ENCODE assay signal across 10 cellular contexts in the genomic region with DNA sequence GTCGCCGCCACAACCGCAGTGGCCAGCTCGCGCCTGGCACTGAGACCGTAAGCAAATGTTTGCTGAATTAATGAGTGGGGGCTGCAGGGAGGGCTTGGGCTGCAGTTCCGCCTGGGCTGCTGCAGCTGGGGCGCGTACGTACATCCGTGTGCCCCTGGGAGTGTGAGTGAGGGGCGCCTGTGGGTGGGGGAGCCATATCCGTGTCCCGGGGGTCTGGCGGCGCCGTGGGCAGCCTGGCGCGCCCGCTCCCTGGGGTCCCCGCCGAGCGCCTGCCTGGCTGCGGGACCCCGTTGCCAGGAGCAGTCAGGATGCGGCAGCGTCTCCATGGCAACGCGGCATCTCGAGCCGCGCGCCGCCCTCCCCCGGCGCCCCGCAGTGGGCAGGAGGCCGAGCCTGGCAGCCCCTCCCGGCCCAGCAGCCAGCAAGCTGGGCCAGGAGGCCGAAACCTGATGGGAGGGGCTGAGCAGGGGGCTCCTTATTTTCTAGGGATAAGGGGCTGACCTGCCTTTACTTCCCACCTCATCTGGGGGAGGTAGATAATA. TPM values are rescaled to one million over a fixed set of nuclear protein-coding genes. Genes with fewer than 3 reads are reported as not detected.
DNase-seq lines count a peak whose midpoint lies in the region; ATAC-seq, FAIRE-seq and TF ChIP-seq lines count a peak whose summit lies in the region.
"Had no signal": no experiment of that assay in that cellular context is flagged by ENCODE, and none has a peak within 500 bp of the region (broad histone marks: within the 10 kb centered on the region; RNA-seq: fewer than 3 reads in every experiment).

No MANE protein-coding gene starts in this region.

- H3K18ac ChIP-seq in H9 (ENCODE audit: insufficient read length, low read depth, low read length), result no peak overlapping the region

- no peak overlapping the region for H3K56ac ChIP-seq in H9 (ENCODE audit: insufficient read length, low read depth, low read length)

- peak overlapping the region in 1 of 11 experiments; percentile 4; a peak in 1 of 22 replicates for H3K27ac ChIP-seq in BLaER1 treated with 17β-estradiol and CSF1 and Interleukin-3, amounts not matched to agents 10 nM and 100 nM
- H3K27ac ChIP-seq in H9 (ENCODE audit: insufficient read length, low read depth, low read length) (no peak overlapping the region), astrocyte (ENCODE audit: low read depth, low read length) (no peak overlapping the region)
- H3K27ac ChIP-seq: sigmoid colon had no signal

- no peak overlapping the region for H3K4ac ChIP-seq in H9 (ENCODE audit: low read depth, low read length)

- H3K23ac ChIP-seq in H9 (ENCODE audit: insufficient read length, low read depth, low read length), result no peak overlapping the region

- H4K8ac ChIP-seq in H9 (replicated peaks; ENCODE audit: insufficient read length, low read depth, low read length), result no peak overlapping the region

- CTCF ChIA-PET in activated CD8-positive, alpha-beta memory T cell treated with anti-CD3 and anti-CD28 coated beads, Interleukin-2, amount 10 ng/mL, durations not matched to agents 7 days and 5 days (lab: Charles Lee), result interaction anchor here (0.8 to 6.7 kb wide), 9 partner anchors 11 to 342 kb away, joined by 3 to 185 read pairs (median 6); no protein-coding TSS in a partner anchor

- H2BK12ac ChIP-seq in H9 (ENCODE audit: insufficient read length, low read depth, low read length), result no peak overlapping the region

- H3K79me1 ChIP-seq in H9 (ENCODE audit: insufficient read depth, low read depth, low read length, poor library complexity, severe bottlenecking), result no peaks in the 10 kb centered on the region

- no peaks in the 10 kb centered on the region for H3K79me2 ChIP-seq in H9 (ENCODE audit: insufficient read depth, low read length)
- no peaks in the 10 kb centered on the region for H3K79me2 ChIP-seq in astrocyte (ENCODE audit: insufficient read depth, low read length)

- no peak overlapping the region for H4K91ac ChIP-seq in H9 (ENCODE audit: insufficient read length, low read depth, low read length)

- no peak overlapping the region for H3K27ac Mint-ChIP-seq in H9
- H3K27ac Mint-ChIP-seq in astrocyte (ENCODE audit: unreplicated experiment), result no peak overlapping the region
- H3K27ac Mint-ChIP-seq in activated CD8-positive, alpha-beta memory T cell treated with anti-CD3 and anti-CD28 coated beads, Interleukin-2, amount 10 ng/mL, durations not matched to agents 7 days and 5 days, result no peak overlapping the region

- no peaks in the 10 kb centered on the region for H3K36me3 ChIP-seq in BLaER1 treated with 17β-estradiol and CSF1 and Interleukin-3, amounts not matched to agents 10 nM and 100 nM
- no peaks in the 10 kb centered on the region for H3K36me3 ChIP-seq in astrocyte (ENCODE audit: insufficient read depth, low read length)
- H3K36me3 ChIP-seq: sigmoid colon had no signal

- H2BK15ac ChIP-seq in H9 (ENCODE audit: low read depth, low read length), result no peak overlapping the region

- H3K14ac ChIP-seq in H9 (ENCODE audit: insufficient read depth, low read length), result no peak overlapping the region

- H3K27me3 Mint-ChIP-seq in H9 (ENCODE audit: low read depth), result peaks cover 74% of the 10 kb centered on the region
- peaks cover 19% of the 10 kb centered on the region for H3K27me3 Mint-ChIP-seq in astrocyte (ENCODE audit: low read depth, unreplicated experiment)
- peaks cover 34% of the 10 kb centered on the region for H3K27me3 Mint-ChIP-seq in activated CD8-positive, alpha-beta memory T cell treated with anti-CD3 and anti-CD28 coated beads, Interleukin-2, amount 10 ng/mL, durations not matched to agents 7 days and 5 days

- no peak overlapping the region for H2BK20ac ChIP-seq in H9 (ENCODE audit: low read depth, low read length, poor library complexity, severe bottlenecking)

- H4K5ac ChIP-seq in H9 (ENCODE audit: insufficient read length, low read depth, low read length), result no peak overlapping the region

- H2AK5ac ChIP-seq in H9 (ENCODE audit: insufficient read length, low read length), result no peak overlapping the region

- ATAC-seq in activated CD8-positive, alpha-beta memory T cell treated with anti-CD3 and anti-CD28 coated beads, Interleukin-2, amount 10 ng/mL, durations not matched to agents 7 days and 5 days, result no peak

- peaks cover 24 to 91% (median 76%) of the 10 kb centered on the region in 10 experiments for H3K4me1 ChIP-seq in BLaER1 treated with 17β-estradiol and CSF1 and Interleukin-3, amounts not matched to agents 10 nM and 100 nM
- H3K4me1 ChIP-seq in H9 (ENCODE audit: insufficient read depth, low read length) (peaks cover 3% of the 10 kb centered on the region; the same call in 1 of the 2 replicates), astrocyte (ENCODE audit: insufficient read depth, low read length) (peaks cover 12% of the 10 kb centered on the region)

- peak overlapping the region in 4 of 11 experiments; percentile 0 to 42 (median 8); a peak in 5 of 22 replicates for H3K9ac ChIP-seq in BLaER1 treated with 17β-estradiol and CSF1 and Interleukin-3, amounts not matched to agents 10 nM and 100 nM
- H3K9ac ChIP-seq in H9 (ENCODE audit: extremely low read depth, insufficient read length, low read length) (no peak overlapping the region), astrocyte (ENCODE audit: low read length) (no peak overlapping the region)

- peak overlapping the region in 3 of 10 experiments; percentile 34 to 46 (median 38); a peak in 6 of 20 replicates for H3K4me3 ChIP-seq in BLaER1 treated with 17β-estradiol and CSF1 and Interleukin-3, amounts not matched to agents 10 nM and 100 nM
- no peak overlapping the region for H3K4me3 ChIP-seq in astrocyte (ENCODE audit: insufficient read depth, low read depth, low read length)
- H3K4me3 ChIP-seq: sigmoid colon had no signal

- H3K4me3 Mint-ChIP-seq in H9 (peak overlapping the region in 1 of 2 experiments; percentile 73; a peak in 2 of 5 replicates), astrocyte (ENCODE audit: unreplicated experiment) (peak overlapping the region; percentile 47)
- no peak overlapping the region for H3K4me3 Mint-ChIP-seq in activated CD8-positive, alpha-beta memory T cell treated with anti-CD3 and anti-CD28 coated beads, Interleukin-2, amount 10 ng/mL, durations not matched to agents 7 days and 5 days

- no peaks in the 10 kb centered on the region; a peak in 2 of 5 replicates for H3K9me3 Mint-ChIP-seq in H9
- H3K9me3 Mint-ChIP-seq in astrocyte (ENCODE audit: unreplicated experiment), result no peaks in the 10 kb centered on the region
- no peaks in the 10 kb centered on the region for H3K9me3 Mint-ChIP-seq in activated CD8-positive, alpha-beta memory T cell treated with anti-CD3 and anti-CD28 coated beads, Interleukin-2, amount 10 ng/mL, durations not matched to agents 7 days and 5 days (ENCODE audit: low read depth)

- no CpG with 5 or more reads among the region's 40 CpGs for whole genome bisulfite sequencing in H9 (ENCODE audit: extremely low coverage, insufficient read length, low lambda C conversion rate)

- TF ChIP-seq CTCF in H9 (conservative IDR thresholded peaks at IDR 0.05), result no peak
- TF ChIP-seq CTCF in astrocyte (IDR thresholded peaks at IDR 0.05; ENCODE audit: insufficient read depth, low read depth, low read length), result no peak

- H2BK120ac ChIP-seq in H9 (ENCODE audit: low read depth, low read length, poor library complexity, severe bottlenecking), result no peak overlapping the region

- FAIRE-seq in astrocyte (lab: Jason Lieb, UNC) (no peak), GM19239 (lab: Jason Lieb, UNC) (no peak)
- FAIRE-seq: islet of Langerhans had no signal

- no peak overlapping the region for H3T11ph ChIP-seq in H9 (ENCODE audit: low read length)

- peaks cover 0 to 34% (median 6%) of the 10 kb centered on the region in 11 experiments; a peak in 8 of 22 replicates for H4K20me1 ChIP-seq in BLaER1 treated with 17β-estradiol and CSF1 and Interleukin-3, amounts not matched to agents 10 nM and 100 nM
- H4K20me1 ChIP-seq in H9 (ENCODE audit: control insufficient read depth, insufficient read depth, insufficient read length) (no peaks in the 10 kb centered on the region), astrocyte (ENCODE audit: insufficient read depth, low read length) (no peaks in the 10 kb centered on the region)

- H2AFZ ChIP-seq in H9 (ENCODE audit: low read length) (no peak overlapping the region), astrocyte (ENCODE audit: low read depth, low read length) (peak overlapping the region; percentile 20)

- peak overlapping the region; percentile 23 to 95 (median 89); a peak in 21 of 22 replicates for H3K4me2 ChIP-seq in BLaER1 treated with 17β-estradiol and CSF1 and Interleukin-3, amounts not matched to agents 10 nM and 100 nM
- peak overlapping the region; percentile 9 for H3K4me2 ChIP-seq in H9 (ENCODE audit: insufficient read depth, insufficient read length, low read length)
- peak overlapping the region; percentile 59 for H3K4me2 ChIP-seq in astrocyte (ENCODE audit: low read length)

- H2BK5ac ChIP-seq in H9 (ENCODE audit: insufficient read length, low read length), result no peak overlapping the region

- H3K36me3 Mint-ChIP-seq in H9 (ENCODE audit: insufficient read depth in 1 of 3, low read depth in 3 of 3), result no peaks in the 10 kb centered on the region
- no peaks in the 10 kb centered on the region for H3K36me3 Mint-ChIP-seq in astrocyte (ENCODE audit: low read depth, unreplicated experiment)
- no peaks in the 10 kb centered on the region for H3K36me3 Mint-ChIP-seq in activated CD8-positive, alpha-beta memory T cell treated with anti-CD3 and anti-CD28 coated beads, Interleukin-2, amount 10 ng/mL, durations not matched to agents 7 days and 5 days

- DNase-seq in H9 (peak; percentile 70), astrocyte (ENCODE audit: low read depth) (no peak), medulla oblongata (ENCODE audit: extremely low spot score) (peak; percentile 88), Kasumi-1 (lab: John Stamatoyannopoulos, UW) (no peak), GM19239 (ENCODE audit: insufficient read length, low spot score) (no peak)
- DNase-seq in activated CD8-positive, alpha-beta memory T cell treated with anti-CD3 and anti-CD28 coated beads, Interleukin-2, amount 50 U/mL, for 48 hours, result no peak
- no peak for DNase-seq in activated CD8-positive, alpha-beta memory T cell treated with anti-CD3 and anti-CD28 coated beads, Interleukin-2, amount 10 ng/mL, durations not matched to agents 7 days and 5 days
- DNase-seq: sigmoid colon had no signal

- H3K4me1 Mint-ChIP-seq in H9 (peaks cover 38 to 44% of the 10 kb centered on the region in 2 experiments), astrocyte (ENCODE audit: low read depth, unreplicated experiment) (peaks cover 22% of the 10 kb centered on the region)
- H3K4me1 Mint-ChIP-seq in activated CD8-positive, alpha-beta memory T cell treated with anti-CD3 and anti-CD28 coated beads, Interleukin-2, amount 10 ng/mL, durations not matched to agents 7 days and 5 days, result peaks cover 7% of the 10 kb centered on the region

- no peaks in the 10 kb centered on the region for H3K9me3 ChIP-seq in BLaER1 treated with 17β-estradiol and CSF1 and Interleukin-3, amounts not matched to agents 10 nM and 100 nM (replicated peaks in 1 of 11)
- no peaks in the 10 kb centered on the region for H3K9me3 ChIP-seq in H9 (ENCODE audit: control insufficient read depth, low read depth, low read length)
- H3K9me3 ChIP-seq in astrocyte (ENCODE audit: insufficient read depth, low read depth, low read length), result no peaks in the 10 kb centered on the region
- H3K9me3 ChIP-seq: sigmoid colon had no signal

- peaks cover 0 to 34% (median 7%) of the 10 kb centered on the region in 11 experiments; a peak in 15 of 22 replicates for H3K27me3 ChIP-seq in BLaER1 treated with 17β-estradiol and CSF1 and Interleukin-3, amounts not matched to agents 10 nM and 100 nM
- H3K27me3 ChIP-seq in H9 (ENCODE audit: insufficient read depth, low read length) (no peaks in the 10 kb centered on the region; the same call in 1 of the 2 replicates), astrocyte (ENCODE audit: insufficient read depth, low read length) (peaks cover 3% of the 10 kb centered on the region)

- H3K23me2 ChIP-seq in H9 (ENCODE audit: insufficient read length, low read depth, low read length, poor library complexity, severe bottlenecking), result no peaks in the 10 kb centered on the region

RNA-seq across cellular contexts. Expression of gene PSD2, which starts 31.3 kb away (rescaled TPM):
- total RNA-seq in H9 (2021) (0.09 and 0.22 TPM in 2 replicates), astrocyte (0.25 and 0.31 TPM in 2 replicates)
- total RNA-seq in activated CD8-positive, alpha-beta memory T cell treated with anti-CD3 and anti-CD28 coated beads, Interleukin-2, amount 10 ng/mL, durations not matched to agents 7 days and 5 days, result not detected

Comparison
In these comparisons a context has a peak if more than half of its experiments do, and no peak if none do; other contexts are left out.
1. H3K4me2 ChIP-seq: peak in every context shown above with its lines; median percentile 89 in BLaER1 treated with 17β-estradiol and CSF1 and Interleukin-3, amounts not matched to agents 10 nM and 100 nM; 59 in astrocyte; 9 in H9.
2. DNase-seq: peak in H9 (single experiment) and medulla oblongata (single experiment); none in astrocyte (single experiment), Kasumi-1 (0 of 2), activated CD8-positive, alpha-beta memory T cell treated with anti-CD3 and anti-CD28 coated beads, Interleukin-2, amount 50 U/mL, for 48 hours (single experiment), activated CD8-positive, alpha-beta memory T cell treated with anti-CD3 and anti-CD28 coated beads, Interleukin-2, amount 10 ng/mL, durations not matched to agents 7 days and 5 days (single experiment) and GM19239 (single experiment).